8 cellular contexts compared by ENCODE assay signal in genomic region chr2:112692496-112692911, GRCh38. TPM values are rescaled to one million over a fixed set of nuclear protein-coding genes. Genes with fewer than 3 reads are reported as not detected.
DNase-seq lines count a peak whose midpoint lies in the region; ATAC-seq, FAIRE-seq and TF ChIP-seq lines count a peak whose summit lies in the region.

No MANE protein-coding gene starts in this region.

- peak; percentile 90 for ATAC-seq in GM21737 (IDR thresholded peaks at IDR 0.05; ENCODE audit: unreplicated experiment)

- H3K4me3 ChIP-seq in astrocyte (ENCODE audit: insufficient read depth, low read depth, low read length) (no peak overlapping the region), kidney (ENCODE audit: low read length in 2 of 2) (no peak overlapping the region)

- DNase-seq in ELR (ENCODE audit: low read depth) (peak; percentile 99), HuH-7.5 (ENCODE audit: low spot score) (peak; percentile 55), SKM-1 (lab: John Stamatoyannopoulos, UW; ENCODE audit: unreplicated experiment) (peak; percentile 93), astrocyte (ENCODE audit: low read depth) (peak; percentile 90), kidney (peak; percentile 83), NCI-H1048 (lab: John Stamatoyannopoulos, UW) (no peak)
- peak; percentile 31 for DNase-seq in stimulated activated CD8-positive, alpha-beta memory T cell treated with anti-CD3 and anti-CD28 coated beads, Interleukin-4, amount 100 ng/mL, for 24 hours (ENCODE audit: low read depth)

- H3K36me3 Mint-ChIP-seq in astrocyte (ENCODE audit: low read depth, unreplicated experiment) = no peaks in the 10 kb centered on the region

- H3K4me1 ChIP-seq in astrocyte (ENCODE audit: insufficient read depth, low read length) (peaks cover 21% of the 10 kb centered on the region), kidney (ENCODE audit: control insufficient read depth in 1 of 2, insufficient read depth in 1 of 2, low read depth in 1 of 2, low read length in 2 of 2) (peaks cover 0 to 7% of the 10 kb centered on the region in 2 donors)

- no peaks in the 10 kb centered on the region for H4K20me1 ChIP-seq in astrocyte (ENCODE audit: insufficient read depth, low read length)

- peak overlapping the region; percentile 67 for H3K4me2 ChIP-seq in astrocyte (ENCODE audit: low read length)

- H3K9ac ChIP-seq in astrocyte (ENCODE audit: low read length) = peak overlapping the region; percentile 42
- H3K9ac ChIP-seq in kidney (ENCODE audit: low read length in 2 of 2) = no peak overlapping the region

- no peak overlapping the region for H2AFZ ChIP-seq in astrocyte (ENCODE audit: low read depth, low read length)

- H3K4me1 Mint-ChIP-seq in astrocyte (ENCODE audit: low read depth, unreplicated experiment) = peaks cover 21% of the 10 kb centered on the region

- no peaks in the 10 kb centered on the region for H3K9me3 ChIP-seq in astrocyte (ENCODE audit: insufficient read depth, low read depth, low read length)
- H3K9me3 ChIP-seq in kidney (ENCODE audit: control insufficient read depth in 1 of 2, low read length in 2 of 2) = no peaks in the 10 kb centered on the region

- H3K27ac ChIP-seq in astrocyte (ENCODE audit: low read depth, low read length) = peak overlapping the region; percentile 73
- peak overlapping the region in 1 of 2 donors; percentile 27 for H3K27ac ChIP-seq in kidney (ENCODE audit: low read depth in 2 of 2, low read length in 2 of 2)

- H3K79me2 ChIP-seq in astrocyte (ENCODE audit: insufficient read depth, low read length) = no peaks in the 10 kb centered on the region

- TF ChIP-seq CTCF in astrocyte (IDR thresholded peaks at IDR 0.05; ENCODE audit: insufficient read depth, low read depth, low read length) = no peak
- no peak for TF ChIP-seq CTCF in kidney (IDR thresholded peaks at IDR 0.05; ENCODE audit: borderline replicate concordance, extremely low read depth, insufficient read depth)

- H3K27me3 ChIP-seq in astrocyte (ENCODE audit: insufficient read depth, low read length) = no peaks in the 10 kb centered on the region

- H3K36me3 ChIP-seq in astrocyte (ENCODE audit: insufficient read depth, low read length) = no peaks in the 10 kb centered on the region
- H3K36me3 ChIP-seq in kidney (ENCODE audit: control insufficient read depth in 1 of 2, insufficient read depth in 2 of 2, low read length in 2 of 2) = no peaks in the 10 kb centered on the region

- peak; percentile 97 for FAIRE-seq in astrocyte (lab: Jason Lieb, UNC)
- FAIRE-seq in kidney (lab: Jason Lieb, UNC) = no peak

- intact Hi-C loops in kidney (cut with DNase I) = no loop called here

- H3K9me3 Mint-ChIP-seq in astrocyte (ENCODE audit: unreplicated experiment) = no peaks in the 10 kb centered on the region

- H3K27ac Mint-ChIP-seq in astrocyte (ENCODE audit: unreplicated experiment) = peak overlapping the region; percentile 96

- peaks cover 8% of the 10 kb centered on the region for H3K27me3 Mint-ChIP-seq in astrocyte (ENCODE audit: low read depth, unreplicated experiment)

- no peak overlapping the region for H3K4me3 Mint-ChIP-seq in astrocyte (ENCODE audit: unreplicated experiment)

RNA-seq across cellular contexts. Expression of gene NT5DC4, which starts 28.3 kb away (rescaled TPM):
- total RNA-seq in astrocyte (not detected in 2 replicates), kidney (not detected)
- polyA plus RNA-seq in kidney (ENCODE audit: insufficient read depth, low read depth, low replicate concordance) = not detected

RNA-seq across cellular contexts. Expression of gene SLC20A1, which starts 46.8 kb away (rescaled TPM):
- total RNA-seq in astrocyte (96.7 and 122 TPM in 2 replicates), kidney (46.2 TPM)
- 10.4 TPM for polyA plus RNA-seq in kidney (ENCODE audit: insufficient read depth, low read depth, low replicate concordance)
